In genomic region chr2:108688818-108689756, GRCh38 we compare ENCODE assay signal across 8 cellular contexts. TPM values are rescaled to one million over a fixed set of nuclear protein-coding genes. Genes with fewer than 3 reads are reported as not detected.
DNase-seq lines count a peak whose midpoint lies in the region; ATAC-seq and TF ChIP-seq lines count a peak whose summit lies in the region.
"Not testable (repeated sequence)": the region's sequence is repeated elsewhere in the genome, so short reads cannot be mapped to it uniquely, and the experiment has no call there.

No MANE protein-coding gene starts in this region.

- CTCF ChIA-PET in Panc1 (lab: Charles Lee), result not testable (repeated sequence)

- not testable (repeated sequence) for H3K27me3 ChIP-seq in Panc1 (ENCODE audit: control insufficient read depth, insufficient read depth, low read length)

- TF ChIP-seq CTCF in Panc1 (IDR thresholded peaks at IDR 0.05); mucosa of descending colon (IDR thresholded peaks at IDR 0.05): not testable (repeated sequence)

- not testable (repeated sequence) for H3K4me1 ChIP-seq in Panc1 (ENCODE audit: control insufficient read depth, insufficient read depth, low read length); mucosa of descending colon (ENCODE audit: low read depth)

- H3K4me3 ChIP-seq in Panc1 (ENCODE audit: low read depth in 2 of 2, low read length in 2 of 2), result peak overlapping the region in 1 of 2 experiments; percentile 5; a peak in 1 of 4 replicates
- not testable (repeated sequence) for H3K4me3 ChIP-seq in mucosa of descending colon

- DNase-seq in ACHN (peak; percentile 21), GM04504 (ENCODE audit: low read depth) (peak; percentile 3), NCI-H1694 treated with DMSO at 0.1 percent for 48 hours (lab: John Stamatoyannopoulos, UW) (peak; percentile 10), NCI-H446 treated with DMSO at 0.1 percent for 48 hours (lab: John Stamatoyannopoulos, UW) (peak; percentile 29), amniotic epithelial cell (ENCODE audit: low read depth) (peak; percentile 6)
- DNase-seq in Panc1 (ENCODE audit: low read depth, low spot score); Right ventricle myocardium inferior (ENCODE audit: missing footprints); mucosa of descending colon: not testable (repeated sequence)

- H3K27ac ChIP-seq in Panc1 (ENCODE audit: low read length), result 0 out of 2 replicates have a peak overlapping the region, but pooled peaks have one; percentile 48

- H3K36me3 ChIP-seq in Panc1 (ENCODE audit: control insufficient read depth, insufficient read depth, low read length); mucosa of descending colon (ENCODE audit: low read depth): not testable (repeated sequence)

- not testable (repeated sequence) for BruUV-seq in Panc1 (replicated peaks; lab: Mats Ljungman, UMichigan)

- in situ Hi-C loops in ACHN (cut with HindIII; ENCODE audit: low pct_ligation_motif_present, low pct_unique_long_range_greater_than_20kb, low sequenced_read_pairs); Panc1 (cut with HindIII; ENCODE audit: low pct_unique_long_range_greater_than_20kb, low sequenced_read_pairs): not testable (repeated sequence)

- POLR2A ChIA-PET in Panc1 (lab: Charles Lee), result not testable (repeated sequence)

- not testable (repeated sequence) for H3K9me3 ChIP-seq in Panc1 (ENCODE audit: control insufficient read depth, insufficient read depth, low read depth, low read length); mucosa of descending colon

- ATAC-seq in Panc1 (peak; percentile 92), Right ventricle myocardium inferior (peak; percentile 16), mucosa of descending colon (peak; percentile 96)

- intact Hi-C loops in Panc1 (cut with micrococcal nuclease; ENCODE audit: unreplicated experiment); Right ventricle myocardium inferior (cut with DNase I); mucosa of descending colon (cut with DNase I, micrococcal nuclease): not testable (repeated sequence)

RNA-seq across cellular contexts. Expression of gene RANBP2, which starts 30.2 kb away (rescaled TPM):
- total RNA-seq in Panc1 (2021; ENCODE audit: unreplicated experiment) (92.1 TPM), Right ventricle myocardium inferior (48.7 TPM), mucosa of descending colon (10 to 100 TPM; 48.3 to 81.0 (median 51.9) TPM)
- polyA plus RNA-seq in Panc1 (2012; ENCODE audit: insufficient read length), result 84.9 TPM

Comparison
In these comparisons a context has a peak if more than half of its experiments do, and no peak if none do; other contexts are left out.
1. ATAC-seq: peak in every context shown above with its lines; median percentile 96 in mucosa of descending colon; 92 in Panc1; 16 in Right ventricle myocardium inferior.